ENCODE assay signal across 32 cellular contexts in genomic region chr14:33661071-33661470, GRCh38.
DNase-seq lines count a peak whose midpoint lies in the region; ATAC-seq, FAIRE-seq and TF ChIP-seq lines count a peak whose summit lies in the region.
"Had no signal": no experiment of that assay in that cellular context is flagged by ENCODE, and none has a peak within 500 bp of the region (broad histone marks: within the 10 kb centered on the region; RNA-seq: fewer than 3 reads in every experiment).

No MANE protein-coding gene starts in this region.

- no TSS peak for BruUV-seq in endothelial cell of umbilical vein (replicated peaks; lab: Mats Ljungman, UMichigan)

- in situ Hi-C loops in GM23248 (cut with MboI) = no loop called here

- POLR2A ChIA-PET in endothelial cell of umbilical vein (lab: Charles Lee) = interaction anchor here (0.7 kb wide), 1 partner anchor 17 kb away, joined by 4 read pairs; no protein-coding TSS in a partner anchor

- no peak for TF ChIP-seq RAD21 in neural cell (conservative IDR thresholded peaks at IDR 0.05)

- H3K9me3 ChIP-seq in Karpas-422 (ENCODE audit: low read length) (no peaks in the 10 kb centered on the region), endothelial cell of umbilical vein (replicated peaks; ENCODE audit: control insufficient read depth, insufficient read depth, low read length) (no peaks in the 10 kb centered on the region), neural cell (ENCODE audit: low read length) (no peaks in the 10 kb centered on the region), GM23248 (ENCODE audit: low read depth) (no peaks in the 10 kb centered on the region)
- H3K9me3 ChIP-seq: A549, BE2C, Caco-2 had no signal

- no peak for TF ChIP-seq POLR2A in endothelial cell of umbilical vein (IDR thresholded peaks at IDR 0.05; ENCODE audit: low read depth, low read length)

- FAIRE-seq in endothelial cell of umbilical vein (lab: Jason Lieb, UNC) = peak; percentile 38
- FAIRE-seq: A204.1, A549 had no signal

- H3K9me2 ChIP-seq in Karpas-422 (replicated peaks; ENCODE audit: insufficient read depth, low read length) = no peaks in the 10 kb centered on the region
- H3K9me2 ChIP-seq in neural cell (ENCODE audit: insufficient read depth, low read length) = no peaks in the 10 kb centered on the region
- H3K9me2 ChIP-seq in GM23248 (ENCODE audit: insufficient read depth) = no peaks in the 10 kb centered on the region

- no peaks in the 10 kb centered on the region for H3K79me2 ChIP-seq in Karpas-422 (ENCODE audit: low read length)
- H3K79me2 ChIP-seq in endothelial cell of umbilical vein (ENCODE audit: control insufficient read depth, insufficient read depth, low read length) = no peaks in the 10 kb centered on the region
- H3K79me2 ChIP-seq in neural cell (replicated peaks; ENCODE audit: insufficient read depth, low read length) = no peaks in the 10 kb centered on the region
- H3K79me2 ChIP-seq in GM23248 (ENCODE audit: insufficient read depth) = no peaks in the 10 kb centered on the region

- H2AFZ ChIP-seq in Karpas-422 (ENCODE audit: low read length) (no peak overlapping the region), endothelial cell of umbilical vein (ENCODE audit: low read depth, low read length) (no peak overlapping the region), neural cell (ENCODE audit: low read depth, low read length) (no peak overlapping the region), GM23248 (no peak overlapping the region)

- TF ChIP-seq EP300 in neural cell (conservative IDR thresholded peaks at IDR 0.05; ENCODE audit: poor library complexity, severe bottlenecking) = peak; percentile 44

- dilution Hi-C loops in endothelial cell of umbilical vein (cut with MboI; ENCODE audit: extremely low pct_ligation_motif_present, low sequenced_read_pairs) = loop anchor here (25.0 kb wide), 1 partner anchor 126 kb away; no protein-coding TSS in a partner anchor

- H3K9ac ChIP-seq in Karpas-422 (ENCODE audit: low read length) = peak overlapping the region; percentile 25; the same call in 1 of the 2 replicates
- no peak overlapping the region for H3K9ac ChIP-seq in endothelial cell of umbilical vein (replicated peaks; ENCODE audit: extremely low read depth, insufficient read depth, low read length)
- no peak overlapping the region for H3K9ac ChIP-seq in neural cell (ENCODE audit: low read length)
- H3K9ac ChIP-seq in GM23248 = no peak overlapping the region
- H3K9ac ChIP-seq: BLaER1; BLaER1 treated with 17β-estradiol and CSF1 and Interleukin-3, amounts not matched to agents 10 nM and 100 nM had no signal

- H3K4me1 ChIP-seq in Karpas-422 (ENCODE audit: low read length) (peaks cover 45% of the 10 kb centered on the region), endothelial cell of umbilical vein (ENCODE audit: control insufficient read depth, extremely low read depth, insufficient read depth, low read length) (peaks cover 19% of the 10 kb centered on the region), GM23248 (ENCODE audit: insufficient read depth) (0 out of 2 replicates have a peak, but pooled peaks cover 7% of the 10 kb centered on the region)
- H3K4me1 ChIP-seq: A549, BE2C, BLaER1, Caco-2 had no signal

- H3K9me1 ChIP-seq in endothelial cell of umbilical vein (replicated peaks; ENCODE audit: control insufficient read depth, extremely low read depth, insufficient read depth, low read length) = no peaks in the 10 kb centered on the region

- WGBS in GM23248 (ENCODE audit: low coverage in 1 of 2, low lambda C conversion rate in 2 of 2, missing lambda C conversion rate in 2 of 2), 2 experiments = 79 to 81% methylated on average over 3 of the region's 3 CpGs

- no peak for TF ChIP-seq CTCF in endothelial cell of umbilical vein (IDR thresholded peaks at IDR 0.05; ENCODE audit: extremely low read depth in 1 of 2, insufficient read depth in 1 of 2, low read depth in 1 of 2, low read length in 2 of 2)
- no peak for TF ChIP-seq CTCF in neural cell (IDR thresholded peaks at IDR 0.05; ENCODE audit: poor library complexity, severe bottlenecking)

- DNase-seq in Karpas-422 = peak; percentile 95
- no peak for DNase-seq in endothelial cell of umbilical vein (ENCODE audit: low read depth, low spot score)
- DNase-seq in ureter (ENCODE audit: low spot score) = no peak
- DNase-seq in GM23248 = no peak
- DNase-seq: 8988T; ACHN; AML-193; BE2C; C1 segment of cervical spinal cord; Caco-2; Calu3; CD4-positive, alpha-beta memory T cell; CD4-positive, alpha-beta T cell; CD4-positive, CD25-positive, alpha-beta regulatory T cell; CD8-positive, alpha-beta memory T cell; CD8-positive, alpha-beta T cell; COR-L47; DMS 273 treated with DMSO at 0.1 percent for 48 hours; DMS153; DMS53; DMS79; DMS79 treated with DMSO at 0.1 percent for 48 hours; DND-41; EL had no signal

- CTCF ChIA-PET in endothelial cell of umbilical vein (lab: Charles Lee) = interaction anchor here (0.6 to 2.1 kb wide), 5 partner anchors 10 to 183 kb away, joined by 3 to 8 read pairs (median 3); no protein-coding TSS in a partner anchor

- intact Hi-C loops in endothelial cell of umbilical vein (cut with micrococcal nuclease) = no loop called here

- peak overlapping the region; percentile 27; the same call in 1 of the 2 replicates for H3K4me3 ChIP-seq in Karpas-422 (ENCODE audit: low read length)
- H3K4me3 ChIP-seq in endothelial cell of umbilical vein (replicated peaks in 1 of 3; ENCODE audit: insufficient read depth in 1 of 3, low read depth in 1 of 3, low read length in 3 of 3) = no peak overlapping the region
- H3K4me3 ChIP-seq in neural cell (ENCODE audit: low read length) = peak overlapping the region; percentile 36
- no peak overlapping the region for H3K4me3 ChIP-seq in GM23248
- H3K4me3 ChIP-seq: A549; BLaER1; BLaER1 treated with 17β-estradiol and CSF1 and Interleukin-3, amounts not matched to agents 10 nM and 100 nM had no signal

- H3K36me3 ChIP-seq in Karpas-422 (ENCODE audit: insufficient read depth, low read length) = no peaks in the 10 kb centered on the region
- no peaks in the 10 kb centered on the region for H3K36me3 ChIP-seq in endothelial cell of umbilical vein (ENCODE audit: control insufficient read depth in 2 of 2, extremely low read depth in 1 of 2, insufficient read depth in 2 of 2, low read length in 2 of 2)
- H3K36me3 ChIP-seq in neural cell (ENCODE audit: insufficient read depth, low read length) = no peaks in the 10 kb centered on the region
- H3K36me3 ChIP-seq in GM23248 (ENCODE audit: low read depth) = no peaks in the 10 kb centered on the region
- H3K36me3 ChIP-seq: BE2C; BLaER1; BLaER1 treated with 17β-estradiol and CSF1 and Interleukin-3, amounts not matched to agents 10 nM and 100 nM had no signal

- H3K27ac ChIP-seq in Karpas-422 (ENCODE audit: low read length) = peak overlapping the region; percentile 76
- no peak overlapping the region for H3K27ac ChIP-seq in endothelial cell of umbilical vein (ENCODE audit: insufficient read depth, low read depth, low read length)
- no peak overlapping the region for H3K27ac ChIP-seq in neural cell (ENCODE audit: low read length)
- H3K27ac ChIP-seq in GM23248 = no peak overlapping the region
- H3K27ac ChIP-seq: 22Rv1; A549; BLaER1; BLaER1 treated with 17β-estradiol and CSF1 and Interleukin-3, amounts not matched to agents 10 nM and 100 nM; C4-2B had no signal

- H3K27me3 ChIP-seq in Karpas-422 (ENCODE audit: low read length) = no peaks in the 10 kb centered on the region
- no peaks in the 10 kb centered on the region for H3K27me3 ChIP-seq in endothelial cell of umbilical vein (ENCODE audit: control insufficient read depth in 2 of 2, insufficient read depth in 2 of 2, low read length in 2 of 2)
- no peaks in the 10 kb centered on the region for H3K27me3 ChIP-seq in neural cell (ENCODE audit: insufficient read depth, low read depth, low read length)
- no peaks in the 10 kb centered on the region for H3K27me3 ChIP-seq in GM23248 (replicated peaks; ENCODE audit: insufficient read depth)
- H3K27me3 ChIP-seq: BE2C; BLaER1; BLaER1 treated with 17β-estradiol and CSF1 and Interleukin-3, amounts not matched to agents 10 nM and 100 nM had no signal

- H3F3A ChIP-seq in neural cell (ENCODE audit: insufficient read depth, low read length, poor library complexity, severe bottlenecking) (no peaks in the 10 kb centered on the region), GM23248 (ENCODE audit: insufficient read depth) (no peaks in the 10 kb centered on the region)

- H3K4me2 ChIP-seq in Karpas-422 (ENCODE audit: low read depth, low read length, poor library complexity, severe bottlenecking) (peak overlapping the region; percentile 64), endothelial cell of umbilical vein (ENCODE audit: insufficient read depth, low read length) (no peak overlapping the region), neural cell (ENCODE audit: low read length) (peak overlapping the region; percentile 46), GM23248 (ENCODE audit: unreplicated experiment) (no peak overlapping the region)
- H3K4me2 ChIP-seq: A549; BLaER1; BLaER1 treated with 17β-estradiol and CSF1 and Interleukin-3, amounts not matched to agents 10 nM and 100 nM had no signal

- H4K20me1 ChIP-seq in Karpas-422 (ENCODE audit: insufficient read depth, low read depth, low read length) (no peaks in the 10 kb centered on the region), endothelial cell of umbilical vein (replicated peaks; ENCODE audit: control insufficient read depth, extremely low read depth, insufficient read depth, low read length) (no peaks in the 10 kb centered on the region), neural cell (ENCODE audit: insufficient read depth) (no peaks in the 10 kb centered on the region), GM23248 (ENCODE audit: insufficient read depth) (no peaks in the 10 kb centered on the region)
- H4K20me1 ChIP-seq: BLaER1; BLaER1 treated with 17β-estradiol and CSF1 and Interleukin-3, amounts not matched to agents 10 nM and 100 nM had no signal

- no peak for ATAC-seq in HG02840 (IDR thresholded peaks at IDR 0.05; ENCODE audit: low FRiP score, unreplicated experiment)
- ATAC-seq: A549; CD8-positive, alpha-beta T cell had no signal

TF ChIP-seq in endothelial cell of umbilical vein, 7 proteins besides CTCF, POLR2A, EP300 and RAD21 (continues in another document):
- TF ChIP-seq, protein P1, sequence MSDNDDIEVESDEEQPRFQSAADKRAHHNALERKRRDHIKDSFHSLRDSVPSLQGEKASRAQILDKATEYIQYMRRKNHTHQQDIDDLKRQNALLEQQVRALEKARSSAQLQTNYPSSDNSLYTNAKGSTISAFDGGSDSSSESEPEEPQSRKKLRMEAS (IDR thresholded peaks at IDR 0.05; ENCODE audit: insufficient read depth, insufficient read length) = no peak
- no peak for TF ChIP-seq POLR2AphosphoS5 (IDR thresholded peaks at IDR 0.05; ENCODE audit: insufficient read depth, low read depth, low read length)
- no peak for TF ChIP-seq FOS (IDR thresholded peaks at IDR 0.05; ENCODE audit: borderline replicate concordance, insufficient read depth, low read length)

TF ChIP-seq in neural cell, 6 proteins besides CTCF, POLR2A, EP300 and RAD21 (continues in another document):
- TF ChIP-seq TAF1 (IDR thresholded peaks at IDR 0.05; ENCODE audit: low read depth) (no peak), MXI1 (conservative IDR thresholded peaks at IDR 0.05; ENCODE audit: poor library complexity, severe bottlenecking) (no peak), POLR2AphosphoS5 (IDR thresholded peaks at IDR 0.05) (no peak), EZH2 (IDR thresholded peaks at IDR 0.05; ENCODE audit: borderline replicate concordance, insufficient read depth, low read length, poor library complexity, severe bottlenecking) (no peak)

Comparison
In these comparisons a context has a peak if more than half of its experiments do, and no peak if none do; other contexts are left out.
1. H3K4me2 ChIP-seq: peak in Karpas-422 (single experiment) and neural cell (single experiment); none in endothelial cell of umbilical vein (single experiment) and GM23248 (single experiment).
2. H3K4me3 ChIP-seq: peak in Karpas-422 (single experiment) and neural cell (single experiment); none in endothelial cell of umbilical vein (0 of 3) and GM23248 (single experiment).